Comparison of ENCODE assay signal across 7 cellular contexts in genomic region chr5:80672140-80672736, GRCh38. TPM values are rescaled to one million over a fixed set of nuclear protein-coding genes. Genes with fewer than 3 reads are reported as not detected.
DNase-seq lines count a peak whose midpoint lies in the region; ATAC-seq and TF ChIP-seq lines count a peak whose summit lies in the region.

No MANE protein-coding gene starts in this region.

- H3K4me3 ChIP-seq in GM12875 (ENCODE audit: low read depth, low read length) (no peak overlapping the region), RWPE2 (ENCODE audit: severe bottlenecking) (no peak overlapping the region), osteoblast (ENCODE audit: insufficient read depth, low read length) (no peak overlapping the region)

- peak; percentile 94 for ATAC-seq in RWPE2 (ENCODE audit: low read depth)

- H4K20me1 ChIP-seq in osteoblast (ENCODE audit: insufficient read depth, low read length) = no peaks in the 10 kb centered on the region

- H3K4me1 ChIP-seq in RWPE2 (ENCODE audit: insufficient read depth, poor library complexity, severe bottlenecking) (no peaks in the 10 kb centered on the region), osteoblast (ENCODE audit: insufficient read depth, low read length) (no peaks in the 10 kb centered on the region)

- intact Hi-C loops in activated T-helper 2 cell treated with anti-CD3 and anti-CD28 coated beads, Interferon-gamma antibody, Interleukin-2, Interleukin-4, amounts not matched to agents 10 μg/mL and 5 μg/mL and 100 μg/mL, durations not matched to agents 14 hours and 24 hours and 36 hours (cut with micrococcal nuclease) = loop anchor here (5.0 kb wide), 3 partner anchors 190 to 580 kb away; no protein-coding TSS in a partner anchor

- no peak overlapping the region for H3K27ac Mint-ChIP-seq in activated T-helper 2 cell treated with anti-CD3 and anti-CD28 coated beads, Interferon-gamma antibody, Interleukin-2, Interleukin-4, amounts not matched to agents 10 μg/mL and 5 μg/mL and 100 μg/mL, durations not matched to agents 14 hours and 24 hours and 36 hours

- H3K79me2 ChIP-seq in osteoblast (ENCODE audit: insufficient read depth, low read length) = peaks cover 2% of the 10 kb centered on the region

- H3K4me3 Mint-ChIP-seq in activated T-helper 2 cell treated with anti-CD3 and anti-CD28 coated beads, Interferon-gamma antibody, Interleukin-2, Interleukin-4, amounts not matched to agents 10 μg/mL and 5 μg/mL and 100 μg/mL, durations not matched to agents 14 hours and 24 hours and 36 hours (ENCODE audit: low read depth) = no peak overlapping the region

- H3K27me3 Mint-ChIP-seq in activated T-helper 2 cell treated with anti-CD3 and anti-CD28 coated beads, Interferon-gamma antibody, Interleukin-2, Interleukin-4, amounts not matched to agents 10 μg/mL and 5 μg/mL and 100 μg/mL, durations not matched to agents 14 hours and 24 hours and 36 hours (ENCODE audit: low read depth) = no peaks in the 10 kb centered on the region

- no peaks in the 10 kb centered on the region for H3K9me3 Mint-ChIP-seq in activated T-helper 2 cell treated with anti-CD3 and anti-CD28 coated beads, Interferon-gamma antibody, Interleukin-2, Interleukin-4, amounts not matched to agents 10 μg/mL and 5 μg/mL and 100 μg/mL, durations not matched to agents 14 hours and 24 hours and 36 hours

- H3K4me2 ChIP-seq in osteoblast (ENCODE audit: insufficient read depth, low read length) = no peak overlapping the region

- no peaks in the 10 kb centered on the region for H3K9me3 ChIP-seq in RWPE2 (ENCODE audit: severe bottlenecking)
- H3K9me3 ChIP-seq in osteoblast (ENCODE audit: low read depth, low read length) = no peaks in the 10 kb centered on the region

- peak; percentile 20 for DNase-seq in KG1 (lab: John Stamatoyannopoulos, UW)
- DNase-seq in RWPE2 (ENCODE audit: low spot score) = no peak
- peak; percentile 43 for DNase-seq in activated T-helper 2 cell treated with anti-CD3 and anti-CD28 coated beads, Interferon-gamma antibody, Interleukin-2, Interleukin-4, amounts not matched to agents 10 μg/mL and 5 μg/mL and 100 μg/mL, durations not matched to agents 14 hours and 24 hours and 36 hours (ENCODE audit: low spot score)
- DNase-seq in fibroblast of the conjunctiva (ENCODE audit: low read depth) = peak; percentile 58
- DNase-seq in osteoblast (ENCODE audit: insufficient read length, low spot score, missing footprints) = peak; percentile 75
- peak; percentile 75 for DNase-seq in ureter (ENCODE audit: low spot score)

- H3K36me3 ChIP-seq in RWPE2 (ENCODE audit: low read depth) (peaks cover 62% of the 10 kb centered on the region), osteoblast (ENCODE audit: insufficient read depth, low read length) (peaks cover 33% of the 10 kb centered on the region)

- peaks cover 5% of the 10 kb centered on the region for H3K4me1 Mint-ChIP-seq in activated T-helper 2 cell treated with anti-CD3 and anti-CD28 coated beads, Interferon-gamma antibody, Interleukin-2, Interleukin-4, amounts not matched to agents 10 μg/mL and 5 μg/mL and 100 μg/mL, durations not matched to agents 14 hours and 24 hours and 36 hours (ENCODE audit: low read depth)

- H3K36me3 Mint-ChIP-seq in activated T-helper 2 cell treated with anti-CD3 and anti-CD28 coated beads, Interferon-gamma antibody, Interleukin-2, Interleukin-4, amounts not matched to agents 10 μg/mL and 5 μg/mL and 100 μg/mL, durations not matched to agents 14 hours and 24 hours and 36 hours (ENCODE audit: low read depth) = peaks cover 72% of the 10 kb centered on the region

- no peak overlapping the region for H3K27ac ChIP-seq in RWPE2 (ENCODE audit: poor library complexity, severe bottlenecking)
- no peak overlapping the region for H3K27ac ChIP-seq in osteoblast (ENCODE audit: low read depth, low read length)

- H3K27me3 ChIP-seq in RWPE2 (ENCODE audit: insufficient read depth, poor library complexity, severe bottlenecking) (no peaks in the 10 kb centered on the region), osteoblast (ENCODE audit: insufficient read depth, low read length) (no peaks in the 10 kb centered on the region)

- no peak overlapping the region for H2AFZ ChIP-seq in osteoblast (ENCODE audit: low read length)

- TF ChIP-seq CTCF in GM12875 (IDR thresholded peaks at IDR 0.05; ENCODE audit: borderline replicate concordance, insufficient read depth, low read depth, low read length) (peak; percentile 62; the same call in 1 of the 2 replicates), RWPE2 (IDR thresholded peaks at IDR 0.05; ENCODE audit: poor library complexity, severe bottlenecking) (peak; percentile 98), osteoblast (IDR thresholded peaks at IDR 0.05; ENCODE audit: extremely low read depth, low read depth, low read length) (peak; percentile 93)

RNA-seq across cellular contexts. Expression of gene DHFR, which starts 17.5 kb away (rescaled TPM):
- total RNA-seq in activated T-helper 2 cell treated with anti-CD3 and anti-CD28 coated beads, Interferon-gamma antibody, Interleukin-2, Interleukin-4, amounts not matched to agents 10 μg/mL and 5 μg/mL and 100 μg/mL, durations not matched to agents 14 hours and 24 hours and 36 hours = 55.7 and 56.9 TPM in 2 replicates
- 13.8 and 15.2 TPM in 2 replicates for total RNA-seq in osteoblast
- total RNA-seq in ureter = 21.6 TPM

RNA-seq across cellular contexts. Expression of gene MSH3, which starts 17.8 kb away (rescaled TPM):
- total RNA-seq in activated T-helper 2 cell treated with anti-CD3 and anti-CD28 coated beads, Interferon-gamma antibody, Interleukin-2, Interleukin-4, amounts not matched to agents 10 μg/mL and 5 μg/mL and 100 μg/mL, durations not matched to agents 14 hours and 24 hours and 36 hours = 20.6 and 21.2 TPM in 2 replicates
- total RNA-seq in osteoblast (20.6 and 21.7 TPM in 2 replicates), ureter (26.0 TPM)
